Comparison of ENCODE assay signal across 13 cellular contexts in the genomic region with DNA sequence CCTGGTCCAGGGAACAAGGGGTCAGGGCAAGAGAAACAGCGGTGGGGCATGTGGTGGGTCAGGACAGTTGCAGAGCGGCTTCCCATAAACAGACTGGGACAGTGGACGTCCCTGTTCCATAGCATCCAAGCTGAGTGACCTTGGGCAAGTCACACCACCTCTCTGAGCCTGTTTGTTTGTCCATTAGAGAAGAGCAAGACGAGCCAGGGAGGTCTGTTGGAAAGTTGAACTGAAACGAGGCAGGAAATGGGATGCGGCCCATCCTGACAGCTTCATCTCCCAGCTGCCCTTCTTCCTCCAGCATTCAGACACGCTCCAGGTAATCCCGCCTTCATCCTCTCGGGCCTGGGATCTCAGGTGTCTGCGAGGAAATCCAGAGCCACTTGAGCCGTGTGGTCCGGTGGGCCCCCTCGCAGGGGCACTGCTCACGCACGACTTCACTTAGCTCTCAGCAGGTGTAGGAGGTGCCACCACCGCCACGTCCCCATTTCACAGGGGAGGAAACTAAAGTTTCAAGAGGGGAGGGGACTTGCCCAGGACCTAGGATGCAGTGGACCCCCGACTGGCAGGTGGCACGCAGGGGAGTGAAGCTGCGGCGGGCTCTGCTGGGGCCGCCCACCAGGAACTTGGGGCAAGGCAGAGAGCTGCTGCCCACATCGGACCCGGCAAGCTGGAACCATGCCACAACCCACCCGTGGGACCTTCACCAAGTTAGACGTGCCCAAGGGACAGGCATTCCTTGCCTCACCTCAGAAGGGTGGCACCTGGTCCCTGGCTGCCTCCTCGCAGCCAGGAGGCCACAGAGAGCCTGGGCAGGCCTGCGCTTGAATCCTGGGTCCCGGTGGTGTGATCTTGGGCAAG. TPM values are rescaled to one million over a fixed set of nuclear protein-coding genes. Genes with fewer than 3 reads are reported as not detected.
DNase-seq lines count a peak whose midpoint lies in the region; ATAC-seq and TF ChIP-seq lines count a peak whose summit lies in the region.
"Had no signal": no experiment of that assay in that cellular context is flagged by ENCODE, and none has a peak within 500 bp of the region (broad histone marks: within the 10 kb centered on the region; RNA-seq: fewer than 3 reads in every experiment).

No MANE protein-coding gene starts in this region.

- H3K36me3 Mint-ChIP-seq in type B pancreatic cell = peaks cover 12% of the 10 kb centered on the region

- DNase-seq in Right ventricle myocardium inferior (ENCODE audit: missing footprints) = peak; percentile 37
- DNase-seq in left cardiac atrium = no peak
- no peak for DNase-seq in type B pancreatic cell (ENCODE audit: extremely low spot score, unreplicated experiment)
- no peak for DNase-seq in UCSD-AML1 (lab: John Stamatoyannopoulos, UW; ENCODE audit: unreplicated experiment)
- DNase-seq: activated CD4-positive, alpha-beta T cell treated with anti-CD3 and anti-CD28 coated beads, Interleukin-2, amount 50 U/mL, for 1 hour; COR-L47; NCI-H2171 treated with DMSO at 0.1 percent for 48 hours; T-cell had no signal

- peaks cover 11 to 35% (median 24%) of the 10 kb centered on the region in 4 donors for H3K4me1 ChIP-seq in liver (ENCODE audit: control insufficient read depth in 4 of 4, insufficient read depth in 4 of 4, low read length in 3 of 4)

- H3K9me3 Mint-ChIP-seq in type B pancreatic cell = no peaks in the 10 kb centered on the region
- H3K9me3 Mint-ChIP-seq: activated T-helper 17 cell treated with anti-CD3 and anti-CD28 coated beads, Interleukin-2, amount 50 U/mL, for 72 hours; T-cell had no signal

- no peak overlapping the region for H3K4me3 Mint-ChIP-seq in type B pancreatic cell
- H3K4me3 Mint-ChIP-seq: activated T-helper 17 cell treated with anti-CD3 and anti-CD28 coated beads, Interleukin-2, amount 50 U/mL, for 72 hours; T-cell had no signal

- peak overlapping the region; percentile 92 for H3K27ac Mint-ChIP-seq in type B pancreatic cell
- H3K27ac Mint-ChIP-seq: activated T-helper 17 cell treated with anti-CD3 and anti-CD28 coated beads, Interleukin-2, amount 50 U/mL, for 72 hours; T-cell had no signal

- H3K27me3 Mint-ChIP-seq in type B pancreatic cell = no peaks in the 10 kb centered on the region
- H3K27me3 Mint-ChIP-seq: activated T-helper 17 cell treated with anti-CD3 and anti-CD28 coated beads, Interleukin-2, amount 50 U/mL, for 72 hours; T-cell had no signal

- TF ChIP-seq CTCF in liver (IDR thresholded peaks at IDR 0.05; ENCODE audit: low read depth, low read length, missing input control) (no peak), type B pancreatic cell (conservative IDR thresholded peaks at IDR 0.05) (no peak)

- peak overlapping the region in 1 of 3 donors; percentile 5 for H3K4me3 ChIP-seq in liver (ENCODE audit: low read depth in 1 of 3, low read length in 3 of 3)
- H3K4me3 ChIP-seq: tibial nerve had no signal

- WGBS in liver = 70% methylated on average over 29 of the region's 29 CpGs

- peaks cover 0 to 4% (median 0%) of the 10 kb centered on the region in 4 donors for H3K36me3 ChIP-seq in liver (ENCODE audit: control insufficient read depth in 4 of 4, insufficient read depth in 3 of 4, low read depth in 1 of 4, low read length in 3 of 4)

- no peaks in the 10 kb centered on the region for H3K9me3 ChIP-seq in liver (ENCODE audit: control insufficient read depth in 4 of 4, low read length in 3 of 4)
- H3K9me3 ChIP-seq: tibial nerve had no signal

- H3K9ac ChIP-seq in liver (ENCODE audit: low read depth in 1 of 2, low read length in 2 of 2) = peak overlapping the region; percentile 75 to 93

- H3K27me3 ChIP-seq in liver (ENCODE audit: control insufficient read depth in 4 of 4, insufficient read depth in 4 of 4, low read length in 3 of 4) = no peaks in the 10 kb centered on the region
- H3K27me3 ChIP-seq: tibial nerve had no signal

- intact Hi-C loops in Right ventricle myocardium inferior (cut with DNase I) = loop anchor here (5.0 kb wide), 1 partner anchor 172 kb away; no protein-coding TSS in a partner anchor
- intact Hi-C loops in left cardiac atrium (cut with DNase I) = loop anchor here (5.0 to 10.0 kb wide), 2 partner anchors 32 to 170 kb away; no protein-coding TSS in a partner anchor

- H3K4me1 Mint-ChIP-seq in type B pancreatic cell (ENCODE audit: unreplicated experiment) = peaks cover 10% of the 10 kb centered on the region

- H3K27ac ChIP-seq in liver (ENCODE audit: low read depth in 1 of 2, low read length in 2 of 2) = peak overlapping the region; percentile 89 to 93

- ATAC-seq in Right ventricle myocardium inferior (no peak), left cardiac atrium (no peak), GM21737 (IDR thresholded peaks at IDR 0.05; ENCODE audit: unreplicated experiment) (no peak)
- ATAC-seq: activated T-helper 17 cell treated with anti-CD3 and anti-CD28 coated beads, Interleukin-2, amount 50 U/mL, for 72 hours; T-cell had no signal

- TF ChIP-seq RAD21 in liver (IDR thresholded peaks at IDR 0.05) = no peak

TF ChIP-seq in liver, 16 proteins besides CTCF, POLR2A, EP300 and RAD21 (continues in another document):
- TF ChIP-seq, protein P1, sequence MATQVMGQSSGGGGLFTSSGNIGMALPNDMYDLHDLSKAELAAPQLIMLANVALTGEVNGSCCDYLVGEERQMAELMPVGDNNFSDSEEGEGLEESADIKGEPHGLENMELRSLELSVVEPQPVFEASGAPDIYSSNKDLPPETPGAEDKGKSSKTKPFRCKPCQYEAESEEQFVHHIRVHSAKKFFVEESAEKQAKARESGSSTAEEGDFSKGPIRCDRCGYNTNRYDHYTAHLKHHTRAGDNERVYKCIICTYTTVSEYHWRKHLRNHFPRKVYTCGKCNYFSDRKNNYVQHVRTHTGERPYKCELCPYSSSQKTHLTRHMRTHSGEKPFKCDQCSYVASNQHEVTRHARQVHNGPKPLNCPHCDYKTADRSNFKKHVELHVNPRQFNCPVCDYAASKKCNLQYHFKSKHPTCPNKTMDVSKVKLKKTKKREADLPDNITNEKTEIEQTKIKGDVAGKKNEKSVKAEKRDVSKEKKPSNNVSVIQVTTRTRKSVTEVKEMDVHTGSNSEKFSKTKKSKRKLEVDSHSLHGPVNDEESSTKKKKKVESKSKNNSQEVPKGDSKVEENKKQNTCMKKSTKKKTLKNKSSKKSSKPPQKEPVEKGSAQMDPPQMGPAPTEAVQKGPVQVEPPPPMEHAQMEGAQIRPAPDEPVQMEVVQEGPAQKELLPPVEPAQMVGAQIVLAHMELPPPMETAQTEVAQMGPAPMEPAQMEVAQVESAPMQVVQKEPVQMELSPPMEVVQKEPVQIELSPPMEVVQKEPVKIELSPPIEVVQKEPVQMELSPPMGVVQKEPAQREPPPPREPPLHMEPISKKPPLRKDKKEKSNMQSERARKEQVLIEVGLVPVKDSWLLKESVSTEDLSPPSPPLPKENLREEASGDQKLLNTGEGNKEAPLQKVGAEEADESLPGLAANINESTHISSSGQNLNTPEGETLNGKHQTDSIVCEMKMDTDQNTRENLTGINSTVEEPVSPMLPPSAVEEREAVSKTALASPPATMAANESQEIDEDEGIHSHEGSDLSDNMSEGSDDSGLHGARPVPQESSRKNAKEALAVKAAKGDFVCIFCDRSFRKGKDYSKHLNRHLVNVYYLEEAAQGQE (IDR thresholded peaks at IDR 0.05) = no peak
- TF ChIP-seq JUND (IDR thresholded peaks at IDR 0.05) (no peak), RXRA (IDR thresholded peaks at IDR 0.05) (no peak), NR2F2 (IDR thresholded peaks at IDR 0.05) (no peak), MAX (IDR thresholded peaks at IDR 0.05) (no peak), HNF4A (conservative IDR thresholded peaks at IDR 0.05) (no peak), HNF4G (IDR thresholded peaks at IDR 0.05) (no peak), TAF1 (conservative IDR thresholded peaks at IDR 0.05) (no peak), GABPA (IDR thresholded peaks at IDR 0.05 in 1 of 2, conservative IDR thresholded peaks at IDR 0.05 in 1 of 2) (no peak)
- TF ChIP-seq, protein P2, sequence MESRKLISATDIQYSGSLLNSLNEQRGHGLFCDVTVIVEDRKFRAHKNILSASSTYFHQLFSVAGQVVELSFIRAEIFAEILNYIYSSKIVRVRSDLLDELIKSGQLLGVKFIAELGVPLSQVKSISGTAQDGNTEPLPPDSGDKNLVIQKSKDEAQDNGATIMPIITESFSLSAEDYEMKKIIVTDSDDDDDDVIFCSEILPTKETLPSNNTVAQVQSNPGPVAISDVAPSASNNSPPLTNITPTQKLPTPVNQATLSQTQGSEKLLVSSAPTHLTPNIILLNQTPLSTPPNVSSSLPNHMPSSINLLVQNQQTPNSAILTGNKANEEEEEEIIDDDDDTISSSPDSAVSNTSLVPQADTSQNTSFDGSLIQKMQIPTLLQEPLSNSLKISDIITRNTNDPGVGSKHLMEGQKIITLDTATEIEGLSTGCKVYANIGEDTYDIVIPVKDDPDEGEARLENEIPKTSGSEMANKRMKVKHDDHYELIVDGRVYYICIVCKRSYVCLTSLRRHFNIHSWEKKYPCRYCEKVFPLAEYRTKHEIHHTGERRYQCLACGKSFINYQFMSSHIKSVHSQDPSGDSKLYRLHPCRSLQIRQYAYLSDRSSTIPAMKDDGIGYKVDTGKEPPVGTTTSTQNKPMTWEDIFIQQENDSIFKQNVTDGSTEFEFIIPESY (IDR thresholded peaks at IDR 0.05) = no peak

RNA-seq across cellular contexts. Expression of gene PTGES2, which starts 13.0 kb away (rescaled TPM):
- total RNA-seq in Right ventricle myocardium inferior (158 TPM), left cardiac atrium (100 to 1,000 TPM; 111 to 155 TPM), liver (10 to 100 TPM; 22.8 to 34.7 TPM), type B pancreatic cell (ENCODE audit: low replicate concordance) (67.2 and 85.0 TPM in 2 replicates)
- 10 to 100 TPM; 28.2 to 41.1 TPM for polyA plus RNA-seq in liver

RNA-seq across cellular contexts. Expression of gene LCN2, which starts 34.7 kb away (rescaled TPM):
- not detected for total RNA-seq in Right ventricle myocardium inferior
- total RNA-seq in left cardiac atrium = under 1 TPM in 1 of 2 donors, not detected in 1; 0.38 TPM
- total RNA-seq in liver = 1 to 10 TPM; 7.0 to 10.0 TPM
- polyA plus RNA-seq in liver = 10 to 100 TPM; 10.8 to 64.5 TPM
- total RNA-seq in type B pancreatic cell (ENCODE audit: low replicate concordance) = 10.7 and 12.4 TPM in 2 replicates
- total RNA-seq: activated T-helper 17 cell treated with anti-CD3 and anti-CD28 coated beads, Interleukin-2, amount 50 U/mL, for 72 hours; OCI-LY7; T-cell; tibial nerve had no signal

RNA-seq across cellular contexts. Expression of gene BBLN, which starts 45.5 kb away (rescaled TPM):
- 36.1 TPM for total RNA-seq in Right ventricle myocardium inferior
- total RNA-seq in left cardiac atrium = 10 to 100 TPM; 45.3 to 46.2 TPM
- total RNA-seq in liver = 10 to 100 TPM; 13.4 to 23.6 TPM
- 10 to 100 TPM; 41.1 to 42.1 TPM for polyA plus RNA-seq in liver
- total RNA-seq in type B pancreatic cell (ENCODE audit: low replicate concordance) = 108 and 150 TPM in 2 replicates

RNA-seq across cellular contexts. Expression of gene SLC25A25, which starts 46.5 kb away (rescaled TPM):
- 5.9 TPM for total RNA-seq in Right ventricle myocardium inferior
- 10 to 100 TPM; 13.7 to 29.8 TPM for total RNA-seq in left cardiac atrium
- total RNA-seq in liver = 10 to 100 TPM; 21.7 to 74.6 TPM
- 10 to 100 TPM; 35.4 to 43.2 TPM for polyA plus RNA-seq in liver
- 19.1 and 39.0 TPM in 2 replicates for total RNA-seq in type B pancreatic cell (ENCODE audit: low replicate concordance)

RNA-seq across cellular contexts. Expression of gene NAIF1, which starts 47.4 kb away (rescaled TPM):
- total RNA-seq in Right ventricle myocardium inferior = 5.1 TPM
- total RNA-seq in left cardiac atrium = 1 to 10 TPM; 5.8 to 6.1 TPM
- 1 to 10 TPM; 4.6 to 6.5 TPM for total RNA-seq in liver
- polyA plus RNA-seq in liver = 1 to 10 TPM; 2.5 to 4.8 TPM
- total RNA-seq in type B pancreatic cell (ENCODE audit: low replicate concordance) = 6.7 and 10.3 TPM in 2 replicates
